In genomic region chr13:80161896-80162295, GRCh38 we compare ENCODE assay signal across 26 cellular contexts.
"Had no signal": no experiment of that assay in that cellular context is flagged by ENCODE, and none has a peak within 500 bp of the region (broad histone marks: within the 10 kb centered on the region; RNA-seq: fewer than 3 reads in every experiment).

No MANE protein-coding gene starts in this region.

- H3K27me3 ChIP-seq: adrenal gland, body of pancreas, breast epithelium, Peyer's patch, SJSA1 had no signal

- DNase-seq: activated CD4-positive, alpha-beta T cell treated with anti-CD3 and anti-CD28 coated beads, Interleukin-2, amount 10 ng/mL, durations not matched to agents 24 days and 14 days; activated CD4-positive, alpha-beta T cell treated with anti-CD3 and anti-CD28 coated beads, Interleukin-2, amount 50 U/mL, for 4 hours; activated CD8-positive, alpha-beta T cell treated with anti-CD3 and anti-CD28 coated beads for 36 hours; activated gamma-delta T cell; activated naive CD4-positive, alpha-beta T cell treated with Interleukin-2 at 50 U/mL for 16 hours; activated T-cell treated with anti-CD3 and anti-CD28 coated beads, Interleukin-2, amount 50 U/mL, for 24 hours; adrenal gland; body of pancreas; Karpas-422; NCI-H1092; NCI-H1436 treated with DMSO at 0.1 percent for 48 hours; NCI-H1694 treated with DMSO at 0.1 percent for 48 hours; NCI-H2029; NCI-H345; NCI-H524 treated with DMSO at 0.1 percent for 48 hours; PC-3; Peyer's patch; RPMI8226; SHP77 treated with DMSO at 0.1 percent for 48 hours; SW 1271; T-helper 1 cell; T-helper 2 cell; T-helper 9 cell had no signal

- H3K9me3 ChIP-seq: adrenal gland, body of pancreas, breast epithelium, Peyer's patch, SJSA1 had no signal

- H3K36me3 ChIP-seq: adrenal gland, breast epithelium, Peyer's patch, SJSA1 had no signal

- H3K4me1 ChIP-seq: adrenal gland, body of pancreas, breast epithelium, Peyer's patch, SJSA1 had no signal

- ATAC-seq: activated CD8-positive, alpha-beta T cell treated with anti-CD3 and anti-CD28 coated beads for 36 hours; activated naive CD4-positive, alpha-beta T cell treated with anti-CD3 and anti-CD28 coated beads, Interleukin-2, amount 50 U/mL, for 72 hours; body of pancreas; PC-3 had no signal

- H3K27ac ChIP-seq: adrenal gland, body of pancreas, breast epithelium, Peyer's patch, SJSA1 had no signal

- H3K4me3 ChIP-seq: adrenal gland, body of pancreas, breast epithelium, Peyer's patch, SJSA1 had no signal
